1 cellular context compared by ENCODE assay signal in the genomic region with DNA sequence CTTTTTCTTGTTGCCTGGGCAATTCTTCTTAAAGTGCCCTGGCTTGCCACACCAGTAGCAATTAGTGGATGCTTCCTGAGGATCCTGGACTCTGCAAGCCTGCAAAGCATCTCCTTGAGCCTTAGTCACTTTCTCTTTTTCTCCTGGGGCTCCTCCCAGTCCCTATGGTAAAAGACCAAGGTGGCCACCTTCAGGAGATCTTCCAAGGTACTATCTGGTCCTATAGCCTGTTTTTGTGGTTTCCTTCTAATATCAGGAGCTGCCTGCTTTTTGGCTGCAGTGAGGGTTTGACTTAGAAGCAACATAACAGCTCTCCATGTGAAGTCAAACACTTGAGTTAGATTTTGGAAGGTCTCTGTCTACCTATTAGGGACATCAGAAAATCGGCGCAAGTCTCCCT.
TF ChIP-seq lines count a peak whose summit lies in the region.

No MANE protein-coding gene starts in this region.

TF ChIP-seq in HCT116, 20 proteins besides CTCF, POLR2A, EP300 and RAD21 (continued from another document):
- TF ChIP-seq, protein P1, sequence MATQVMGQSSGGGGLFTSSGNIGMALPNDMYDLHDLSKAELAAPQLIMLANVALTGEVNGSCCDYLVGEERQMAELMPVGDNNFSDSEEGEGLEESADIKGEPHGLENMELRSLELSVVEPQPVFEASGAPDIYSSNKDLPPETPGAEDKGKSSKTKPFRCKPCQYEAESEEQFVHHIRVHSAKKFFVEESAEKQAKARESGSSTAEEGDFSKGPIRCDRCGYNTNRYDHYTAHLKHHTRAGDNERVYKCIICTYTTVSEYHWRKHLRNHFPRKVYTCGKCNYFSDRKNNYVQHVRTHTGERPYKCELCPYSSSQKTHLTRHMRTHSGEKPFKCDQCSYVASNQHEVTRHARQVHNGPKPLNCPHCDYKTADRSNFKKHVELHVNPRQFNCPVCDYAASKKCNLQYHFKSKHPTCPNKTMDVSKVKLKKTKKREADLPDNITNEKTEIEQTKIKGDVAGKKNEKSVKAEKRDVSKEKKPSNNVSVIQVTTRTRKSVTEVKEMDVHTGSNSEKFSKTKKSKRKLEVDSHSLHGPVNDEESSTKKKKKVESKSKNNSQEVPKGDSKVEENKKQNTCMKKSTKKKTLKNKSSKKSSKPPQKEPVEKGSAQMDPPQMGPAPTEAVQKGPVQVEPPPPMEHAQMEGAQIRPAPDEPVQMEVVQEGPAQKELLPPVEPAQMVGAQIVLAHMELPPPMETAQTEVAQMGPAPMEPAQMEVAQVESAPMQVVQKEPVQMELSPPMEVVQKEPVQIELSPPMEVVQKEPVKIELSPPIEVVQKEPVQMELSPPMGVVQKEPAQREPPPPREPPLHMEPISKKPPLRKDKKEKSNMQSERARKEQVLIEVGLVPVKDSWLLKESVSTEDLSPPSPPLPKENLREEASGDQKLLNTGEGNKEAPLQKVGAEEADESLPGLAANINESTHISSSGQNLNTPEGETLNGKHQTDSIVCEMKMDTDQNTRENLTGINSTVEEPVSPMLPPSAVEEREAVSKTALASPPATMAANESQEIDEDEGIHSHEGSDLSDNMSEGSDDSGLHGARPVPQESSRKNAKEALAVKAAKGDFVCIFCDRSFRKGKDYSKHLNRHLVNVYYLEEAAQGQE (IDR thresholded peaks at IDR 0.05; ENCODE audit: low read depth) = no peak
- no peak for TF ChIP-seq CEBPB (IDR thresholded peaks at IDR 0.05; ENCODE audit: low read depth)
- TF ChIP-seq TCF7L2 (IDR thresholded peaks at IDR 0.05; ENCODE audit: borderline replicate concordance, extremely low read depth, insufficient read depth, insufficient read length) = no peak
- TF ChIP-seq SRF (IDR thresholded peaks at IDR 0.05; ENCODE audit: low read depth) = no peak
- TF ChIP-seq SIN3A (IDR thresholded peaks at IDR 0.05; ENCODE audit: low read depth) = no peak
- no peak for TF ChIP-seq ZBTB33 (IDR thresholded peaks at IDR 0.05; ENCODE audit: extremely low read depth, insufficient replicate concordance, low read length)
- no peak for TF ChIP-seq ATF3 (IDR thresholded peaks at IDR 0.05)
- TF ChIP-seq ELF1 (IDR thresholded peaks at IDR 0.05; ENCODE audit: borderline replicate concordance, low read depth) = no peak
- no peak for TF ChIP-seq FOSL1 (IDR thresholded peaks at IDR 0.05; ENCODE audit: low read depth)
- no peak for TF ChIP-seq YY1 (IDR thresholded peaks at IDR 0.05; ENCODE audit: extremely low read depth, insufficient replicate concordance, low read depth, low read length)
- no peak for TF ChIP-seq EZH2 (IDR thresholded peaks at IDR 0.05)
- TF ChIP-seq SP1 (IDR thresholded peaks at IDR 0.05; ENCODE audit: low read depth) = no peak
- TF ChIP-seq, protein P2, sequence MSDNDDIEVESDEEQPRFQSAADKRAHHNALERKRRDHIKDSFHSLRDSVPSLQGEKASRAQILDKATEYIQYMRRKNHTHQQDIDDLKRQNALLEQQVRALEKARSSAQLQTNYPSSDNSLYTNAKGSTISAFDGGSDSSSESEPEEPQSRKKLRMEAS (IDR thresholded peaks at IDR 0.05) = no peak
